Comparison of ENCODE assay signal across 1 cellular context in the genomic region with DNA sequence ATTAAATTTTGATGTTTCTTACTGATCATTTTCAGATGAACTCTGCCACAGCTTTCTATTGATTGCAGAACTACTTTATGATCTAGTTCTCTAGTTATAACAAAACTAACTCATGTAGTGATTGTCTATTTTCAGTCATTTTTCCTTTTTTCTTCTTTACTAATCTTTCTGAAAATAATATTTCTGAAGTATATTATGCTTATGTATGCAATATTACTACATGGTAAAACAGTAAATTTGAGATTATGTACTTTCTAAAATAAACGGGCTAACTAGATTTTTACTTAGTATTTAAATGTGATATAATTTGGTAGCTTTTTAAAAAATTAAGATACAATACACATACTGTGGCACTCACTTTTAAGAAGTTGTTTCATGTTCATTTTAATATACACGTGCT.
A peak's percentile ranks its signal among the peaks of the same experiment; 100 is the strongest.
TF ChIP-seq lines count a peak whose summit lies in the region.

No MANE protein-coding gene starts in this region.

TF ChIP-seq in IMR-90, 13 proteins besides CTCF, POLR2A, EP300 and RAD21:
- TF ChIP-seq MAZ (IDR thresholded peaks at IDR 0.05; ENCODE audit: borderline replicate concordance, low read depth, low read length) (no peak), MAFK (IDR thresholded peaks at IDR 0.05; ENCODE audit: low read depth, low read length) (peak; percentile 73), NFE2L2 (IDR thresholded peaks at IDR 0.05; ENCODE audit: low read depth, low read length) (no peak), BHLHE40 (IDR thresholded peaks at IDR 0.05; ENCODE audit: low read depth, low read length) (no peak)
